8 cellular contexts compared by ENCODE assay signal in genomic region chr16:58733248-58733670, GRCh38. TPM values are rescaled to one million over a fixed set of nuclear protein-coding genes. Genes with fewer than 3 reads are reported as not detected.
DNase-seq lines count a peak whose midpoint lies in the region; ATAC-seq and TF ChIP-seq lines count a peak whose summit lies in the region.

No MANE protein-coding gene starts in this region.

- no peak for TF ChIP-seq CTCF in A673 (conservative IDR thresholded peaks at IDR 0.05; ENCODE audit: low read depth, low read length)
- no peak for TF ChIP-seq CTCF in ascending aorta (IDR thresholded peaks at IDR 0.05)

- BruUV-seq in A673 (replicated peaks; lab: Mats Ljungman, UMichigan): no TSS peak

- H3K27me3 ChIP-seq in A673 (replicated peaks; ENCODE audit: insufficient read depth, low read depth, low read length, poor library complexity) (no peaks in the 10 kb centered on the region), ascending aorta (no peaks in the 10 kb centered on the region), iPS-18a (ENCODE audit: control insufficient read depth, insufficient read depth, low read length) (no peaks in the 10 kb centered on the region)

- ATAC-seq in HG03025 (IDR thresholded peaks at IDR 0.05; ENCODE audit: low FRiP score, unreplicated experiment): no peak
- ATAC-seq in HG03565 (IDR thresholded peaks at IDR 0.05; ENCODE audit: unreplicated experiment): no peak

- POLR2A ChIA-PET in A673 (lab: Charles Lee; ENCODE audit: low non-redundant PET): no interaction called here
- POLR2A ChIA-PET in HEK293T (lab: Yijun Ruan, JAX): interaction anchor here (1.3 kb wide), 1 partner anchor 49 kb away, joined by 3 read pairs; the partner anchor contains the start of gene SLC38A7

- no peaks in the 10 kb centered on the region for H3K36me3 ChIP-seq in A673 (ENCODE audit: insufficient read depth, low read length, poor library complexity, severe bottlenecking)
- no peaks in the 10 kb centered on the region for H3K36me3 ChIP-seq in ascending aorta
- H3K36me3 ChIP-seq in iPS-18a (ENCODE audit: control insufficient read depth, low read depth, low read length): peaks cover 5% of the 10 kb centered on the region

- H3K9me3 ChIP-seq in A673 (ENCODE audit: low read depth, low read length, poor library complexity, severe bottlenecking): no peaks in the 10 kb centered on the region
- no peaks in the 10 kb centered on the region for H3K9me3 ChIP-seq in ascending aorta
- H3K9me3 ChIP-seq in iPS-18a (ENCODE audit: control insufficient read depth, low read depth, low read length): no peaks in the 10 kb centered on the region

- H3K27ac ChIP-seq in A673 (ENCODE audit: low read depth, low read length, poor library complexity, severe bottlenecking) (peak overlapping the region; percentile 70), ascending aorta (peak overlapping the region; percentile 75 to 81), iPS-18a (ENCODE audit: low read length) (peak overlapping the region; percentile 78), skin epidermis (peak overlapping the region; percentile 1 to 91 (median 81))

- DNase-seq in A673 (ENCODE audit: low spot score) (no peak), HEK293T (ENCODE audit: extremely low spot score) (no peak), ascending aorta (ENCODE audit: low spot score in 2 of 2) (peak in 1 of 2 donors; percentile 66)
- no peak for DNase-seq in stimulated activated naive CD4-positive, alpha-beta T cell (lab: John Stamatoyannopoulos, UW)

- H3K4me3 ChIP-seq in A673 (ENCODE audit: low read depth, low read length, poor library complexity, severe bottlenecking) (peak overlapping the region; percentile 76), ascending aorta (peak overlapping the region; percentile 85 to 93), iPS-18a (ENCODE audit: low read length) (peak overlapping the region; percentile 98), skin epidermis (peak overlapping the region; percentile 60 to 91 (median 86))

- CTCF ChIA-PET in A673 (lab: Charles Lee): no interaction called here
- CTCF ChIA-PET in HEK293T (lab: Yijun Ruan, JAX): no interaction called here

- H3K4me1 ChIP-seq in A673 (ENCODE audit: insufficient read depth, low read length, poor library complexity, severe bottlenecking) (peaks cover 5% of the 10 kb centered on the region), ascending aorta (peaks cover 12 to 14% of the 10 kb centered on the region in 2 donors), iPS-18a (ENCODE audit: control insufficient read depth, low read depth, low read length) (peaks cover 13% of the 10 kb centered on the region)

- peak overlapping the region; percentile 91 for H3K9ac ChIP-seq in iPS-18a (ENCODE audit: low read length)

- intact Hi-C loops in A673 (cut with micrococcal nuclease; ENCODE audit: unreplicated experiment): no loop called here
- intact Hi-C loops in ascending aorta (cut with DNase I): loop anchor here (2.0 kb wide), 2 partner anchors 48 to 104 kb away; partner anchors contain the start of genes CNOT1 and SLC38A7

TF ChIP-seq in HEK293T, 16 proteins besides CTCF, POLR2A, EP300 and RAD21:
- TF ChIP-seq L3MBTL2 (conservative IDR thresholded peaks at IDR 0.05) (0 out of 2 replicates have a peak, but pooled peaks have one; percentile 30), FOXA1 (IDR thresholded peaks at IDR 0.05) (no peak), SP1 (IDR thresholded peaks at IDR 0.05) (no peak)
TF ChIP-seq in HEK293T: peak in this region for 1.

RNA-seq across cellular contexts. Expression of gene GOT2, which starts 0.9 kb away (rescaled TPM):
- total RNA-seq in A673 (2021) (115 and 123 TPM in 2 replicates), ascending aorta (48.7 TPM)

RNA-seq across cellular contexts. Expression of gene SLC38A7, which starts 48.7 kb away (rescaled TPM):
- total RNA-seq in A673 (2021) (16.9 and 21.3 TPM in 2 replicates), ascending aorta (23.5 TPM)
